ENCODE assay signal across 1 cellular context in the genomic region with DNA sequence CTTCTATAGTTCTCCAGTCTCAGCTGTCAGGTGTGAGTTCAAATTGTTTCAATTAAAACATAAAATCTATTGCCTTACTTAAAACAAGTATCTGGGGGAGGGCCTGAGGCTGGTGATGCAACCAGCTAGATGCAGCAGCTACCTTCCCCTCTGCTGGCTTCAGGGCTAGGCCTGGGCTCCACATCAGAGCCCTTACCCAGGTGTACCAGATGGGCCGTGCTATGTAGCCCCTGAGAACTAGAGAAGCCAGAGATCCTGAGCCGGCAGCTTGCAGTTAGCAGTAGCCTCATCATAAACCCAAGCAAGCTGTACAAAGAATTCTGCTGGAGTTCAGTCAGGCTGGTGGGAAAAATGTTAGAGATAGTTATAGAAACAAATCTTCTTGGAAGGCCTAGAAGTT.
TF ChIP-seq lines count a peak whose summit lies in the region.

No MANE protein-coding gene starts in this region.

TF ChIP-seq in HepG2, 621 proteins besides CTCF, POLR2A, EP300 and RAD21 (continued from another document):
- TF ChIP-seq, protein P1, sequence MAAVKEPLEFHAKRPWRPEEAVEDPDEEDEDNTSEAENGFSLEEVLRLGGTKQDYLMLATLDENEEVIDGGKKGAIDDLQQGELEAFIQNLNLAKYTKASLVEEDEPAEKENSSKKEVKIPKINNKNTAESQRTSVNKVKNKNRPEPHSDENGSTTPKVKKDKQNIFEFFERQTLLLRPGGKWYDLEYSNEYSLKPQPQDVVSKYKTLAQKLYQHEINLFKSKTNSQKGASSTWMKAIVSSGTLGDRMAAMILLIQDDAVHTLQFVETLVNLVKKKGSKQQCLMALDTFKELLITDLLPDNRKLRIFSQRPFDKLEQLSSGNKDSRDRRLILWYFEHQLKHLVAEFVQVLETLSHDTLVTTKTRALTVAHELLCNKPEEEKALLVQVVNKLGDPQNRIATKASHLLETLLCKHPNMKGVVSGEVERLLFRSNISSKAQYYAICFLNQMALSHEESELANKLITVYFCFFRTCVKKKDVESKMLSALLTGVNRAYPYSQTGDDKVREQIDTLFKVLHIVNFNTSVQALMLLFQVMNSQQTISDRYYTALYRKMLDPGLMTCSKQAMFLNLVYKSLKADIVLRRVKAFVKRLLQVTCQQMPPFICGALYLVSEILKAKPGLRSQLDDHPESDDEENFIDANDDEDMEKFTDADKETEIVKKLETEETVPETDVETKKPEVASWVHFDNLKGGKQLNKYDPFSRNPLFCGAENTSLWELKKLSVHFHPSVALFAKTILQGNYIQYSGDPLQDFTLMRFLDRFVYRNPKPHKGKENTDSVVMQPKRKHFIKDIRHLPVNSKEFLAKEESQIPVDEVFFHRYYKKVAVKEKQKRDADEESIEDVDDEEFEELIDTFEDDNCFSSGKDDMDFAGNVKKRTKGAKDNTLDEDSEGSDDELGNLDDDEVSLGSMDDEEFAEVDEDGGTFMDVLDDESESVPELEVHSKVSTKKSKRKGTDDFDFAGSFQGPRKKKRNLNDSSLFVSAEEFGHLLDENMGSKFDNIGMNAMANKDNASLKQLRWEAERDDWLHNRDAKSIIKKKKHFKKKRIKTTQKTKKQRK (IDR thresholded peaks at IDR 0.05; ENCODE audit: low read length) = no peak
- TF ChIP-seq PRPF4 (IDR thresholded peaks at IDR 0.05; ENCODE audit: low read depth, low read length, poor library complexity, severe bottlenecking) (no peak), NFRKB (IDR thresholded peaks at IDR 0.05) (no peak), ZBTB20 (CRISPR knock-in tag; IDR thresholded peaks at IDR 0.05; ENCODE audit: borderline replicate concordance, low read depth) (no peak), ZKSCAN8 (CRISPR knock-in tag; IDR thresholded peaks at IDR 0.05; ENCODE audit: borderline replicate concordance) (no peak), SIN3A (IDR thresholded peaks at IDR 0.05; ENCODE audit: borderline replicate concordance, low read depth, low read length) (no peak)
